8 cellular contexts compared by ENCODE assay signal in the genomic region with DNA sequence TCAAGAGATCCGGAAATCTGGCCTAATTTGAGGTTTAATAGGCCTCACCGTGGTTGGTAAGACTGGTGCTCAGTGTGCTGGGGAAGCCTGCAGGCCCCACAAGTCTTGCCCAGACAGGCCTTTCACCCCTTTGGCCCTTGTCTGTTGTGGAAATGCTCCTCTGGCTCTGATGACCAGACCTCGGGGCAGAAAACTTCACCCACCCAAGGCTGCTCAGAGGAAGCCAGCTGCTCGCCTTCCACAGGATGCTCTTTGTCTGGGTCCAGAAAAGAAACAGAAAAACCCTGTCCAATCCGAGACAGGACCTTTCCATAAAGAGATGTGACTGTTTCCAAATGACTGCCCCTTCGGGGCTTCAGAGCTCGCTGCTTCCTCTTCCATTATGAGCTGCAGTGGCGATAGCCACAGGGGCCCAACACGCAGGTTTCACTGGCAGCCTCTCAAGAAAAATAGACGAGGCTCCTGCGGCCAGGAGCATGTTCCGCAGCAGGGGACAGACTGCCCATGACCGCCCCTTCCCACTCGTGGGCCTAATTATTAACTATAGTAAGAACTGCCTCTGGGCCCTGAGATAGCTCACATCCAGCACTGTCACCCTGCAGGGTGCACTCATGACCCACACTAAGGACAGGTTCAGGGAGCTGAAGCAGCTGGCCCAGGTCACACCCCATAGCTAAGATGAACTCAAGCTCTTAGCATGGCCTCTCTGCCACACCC. TPM values are rescaled to one million over a fixed set of nuclear protein-coding genes. Genes with fewer than 3 reads are reported as not detected.
DNase-seq lines count a peak whose midpoint lies in the region; ATAC-seq and TF ChIP-seq lines count a peak whose summit lies in the region.

No MANE protein-coding gene starts in this region.

- no peaks in the 10 kb centered on the region for H3K79me2 ChIP-seq in PC-9 (ENCODE audit: low read depth)

- in situ Hi-C loops in brain microvascular endothelial cell (cut with HindIII; ENCODE audit: low pct_ligation_motif_present, low sequenced_read_pairs): no loop called here

- no peaks in the 10 kb centered on the region for H3K27me3 ChIP-seq in brain microvascular endothelial cell (replicated peaks)
- H3K27me3 ChIP-seq in PC-9 (ENCODE audit: insufficient read depth, low read depth): no peaks in the 10 kb centered on the region

- TF ChIP-seq CTCF in brain microvascular endothelial cell (IDR thresholded peaks at IDR 0.05; ENCODE audit: low read depth, low read length, missing control alignments) (no peak), PC-9 (conservative IDR thresholded peaks at IDR 0.05) (no peak)

- H3K4me3 ChIP-seq in brain microvascular endothelial cell (ENCODE audit: low read depth, low read length) (no peak overlapping the region), PC-9 (no peak overlapping the region)

- H3K9me2 ChIP-seq in PC-9 (ENCODE audit: insufficient read depth): no peaks in the 10 kb centered on the region

- H3K27ac ChIP-seq in brain microvascular endothelial cell (no peak overlapping the region), PC-9 (no peak overlapping the region)

- no peak overlapping the region for H3K4me2 ChIP-seq in PC-9

- peak; percentile 64 for ATAC-seq in GM19025 (IDR thresholded peaks at IDR 0.05; ENCODE audit: low read depth, unreplicated experiment)
- peak; percentile 62 for ATAC-seq in HG02678 (IDR thresholded peaks at IDR 0.05; ENCODE audit: unreplicated experiment)
- peak; percentile 42 for ATAC-seq in sciatic nerve
- ATAC-seq in left cardiac atrium: no peak

- H2AFZ ChIP-seq in PC-9: no peak overlapping the region

- H3K36me3 ChIP-seq in brain microvascular endothelial cell (replicated peaks) (peaks cover 8% of the 10 kb centered on the region), PC-9 (ENCODE audit: low read depth) (no peaks in the 10 kb centered on the region)

- H4K20me1 ChIP-seq in PC-9 (ENCODE audit: insufficient read depth): no peaks in the 10 kb centered on the region

- intact Hi-C loops in sciatic nerve (cut with DNase I) (no loop called here), PC-9 (cut with micrococcal nuclease; ENCODE audit: unreplicated experiment) (no loop called here), left cardiac atrium (cut with DNase I) (no loop called here)

- no TSS peak for BruUV-seq in PC-9 (replicated peaks; lab: Mats Ljungman, UMichigan)

- no peaks in the 10 kb centered on the region for H3K9me3 ChIP-seq in PC-9 (ENCODE audit: insufficient read depth, low read depth)

- DNase-seq in RPMI7951 (ENCODE audit: low read depth) (peak; percentile 53), sciatic nerve (ENCODE audit: low spot score) (no peak), brain microvascular endothelial cell (no peak), PC-9 (no peak), ureter (ENCODE audit: low spot score) (no peak), left cardiac atrium (no peak)

- POLR2A ChIA-PET in PC-9 (lab: Charles Lee; ENCODE audit: unreplicated experiment): no interaction called here

- H3F3A ChIP-seq in PC-9 (ENCODE audit: insufficient read depth, low read depth): no peaks in the 10 kb centered on the region

- H3K4me1 ChIP-seq in PC-9 (replicated peaks; ENCODE audit: insufficient read depth): no peaks in the 10 kb centered on the region

- CTCF ChIA-PET in PC-9 (lab: Charles Lee): no interaction called here

RNA-seq across cellular contexts. Expression of a gene that starts 6.8 kb away (rescaled TPM):
- total RNA-seq in RPMI7951 (2014; rRNA removed; shearing (Covaris generic)): 0.12 and 0.29 TPM in 2 replicates
- 2.1 TPM for total RNA-seq in sciatic nerve
- 0.33 and 0.40 TPM in 2 replicates for total RNA-seq in PC-9 (2021)
- 0.31 TPM for total RNA-seq in ureter
- 10 to 100 TPM; 28.9 to 29.8 TPM for total RNA-seq in left cardiac atrium

RNA-seq across cellular contexts. Expression of a gene that starts 18.1 kb away (rescaled TPM):
- total RNA-seq in RPMI7951 (2014; rRNA removed; shearing (Covaris generic)): 1,133 and 1,525 TPM in 2 replicates
- total RNA-seq in sciatic nerve (218 TPM), PC-9 (2021) (308 and 345 TPM in 2 replicates), ureter (380 TPM), left cardiac atrium (100 to 1,000 TPM; 256 to 257 TPM)

RNA-seq across cellular contexts. Expression of a gene that starts 48.9 kb away (rescaled TPM):
- 45.5 and 49.6 TPM in 2 replicates for total RNA-seq in RPMI7951 (2014; rRNA removed; shearing (Covaris generic))
- total RNA-seq in sciatic nerve (178 TPM), PC-9 (2021) (114 and 137 TPM in 2 replicates), ureter (162 TPM), left cardiac atrium (100 to 1,000 TPM in 1 of 2 donors, 10 to 100 TPM in 1; 92.7 to 108 TPM)

RNA-seq across cellular contexts. Expression of a gene that starts 51.1 kb away (rescaled TPM):
- total RNA-seq in RPMI7951 (2014; rRNA removed; shearing (Covaris generic)): 223 and 280 TPM in 2 replicates
- total RNA-seq in sciatic nerve (26.3 TPM), PC-9 (2021) (72.1 and 76.3 TPM in 2 replicates), ureter (35.5 TPM), left cardiac atrium (10 to 100 TPM; 49.1 to 55.2 TPM)

Comparison
In these comparisons a context has a peak if more than half of its experiments do, and no peak if none do; other contexts are left out.
1. ATAC-seq: peak in GM19025 (single experiment), HG02678 (single experiment) and sciatic nerve (single experiment); none in left cardiac atrium (0 of 2).